17 cellular contexts compared by ENCODE assay signal in genomic region chr10:17381502-17382142, GRCh38.
"Had no signal": no experiment of that assay in that cellular context is flagged by ENCODE, and none has a peak within 500 bp of the region (broad histone marks: within the 10 kb centered on the region; RNA-seq: fewer than 3 reads in every experiment).

No MANE protein-coding gene starts in this region.

- H3K9me3 ChIP-seq: colonic mucosa, left ventricle myocardium inferior, uterus had no signal

- H3K27ac ChIP-seq: colonic mucosa, skin epidermis, uterus had no signal

- DNase-seq: activated CD4-positive, alpha-beta memory T cell treated with anti-CD3 and anti-CD28 coated beads, Interleukin-2, amount 10 ng/mL, durations not matched to agents 7 days and 5 days; activated CD4-positive, alpha-beta T cell treated with anti-CD3 and anti-CD28 coated beads, Interleukin-2, amount 10 ng/mL, durations not matched to agents 24 days and 14 days; activated CD8-positive, alpha-beta memory T cell treated with anti-CD3 and anti-CD28 coated beads, Interleukin-2, amount 50 U/mL, for 48 hours; activated naive CD8-positive, alpha-beta T cell treated with anti-CD3 and anti-CD28 coated beads, Interleukin-2, amount 50 U/mL, for 24 hours; activated T-cell treated with anti-CD3 and anti-CD28 coated beads, Interleukin-2, amount 50 U/mL, for 24 hours; amygdala; colonic mucosa; effector CD8-positive, alpha-beta T cell; foreskin fibroblast; left ventricle myocardium inferior; stimulated activated CD4-positive, alpha-beta T cell treated with anti-CD3 and anti-CD28 coated beads, Interleukin-12 subunit alpha, Interleukin-12 subunit beta, amount 100 ng/mL, for 4 hours; stimulated activated CD4-positive, alpha-beta T cell treated with anti-CD3 and anti-CD28 coated beads, Interleukin-4, amount 100 ng/mL, for 1 hour; uterus had no signal

- H3K27me3 ChIP-seq: colonic mucosa, uterus had no signal

- H3K4me3 ChIP-seq: colonic mucosa, left ventricle myocardium inferior, lung, skin epidermis, uterus had no signal

- H3K4me1 ChIP-seq: colonic mucosa, uterus had no signal

- H3K36me3 ChIP-seq: colonic mucosa, left ventricle myocardium inferior, uterus had no signal

- ATAC-seq: activated naive CD8-positive, alpha-beta T cell treated with anti-CD3 and anti-CD28 coated beads, Interleukin-2, amount 50 U/mL, for 24 hours; sciatic nerve; stimulated activated effector memory CD8-positive, alpha-beta T cell treated with anti-CD3 and anti-CD28 coated beads, Interleukin-12 subunit alpha, Interleukin-12 subunit beta, amount 100 ng/mL, for 72 hours had no signal
